1 cellular context compared by ENCODE assay signal in the genomic region with DNA sequence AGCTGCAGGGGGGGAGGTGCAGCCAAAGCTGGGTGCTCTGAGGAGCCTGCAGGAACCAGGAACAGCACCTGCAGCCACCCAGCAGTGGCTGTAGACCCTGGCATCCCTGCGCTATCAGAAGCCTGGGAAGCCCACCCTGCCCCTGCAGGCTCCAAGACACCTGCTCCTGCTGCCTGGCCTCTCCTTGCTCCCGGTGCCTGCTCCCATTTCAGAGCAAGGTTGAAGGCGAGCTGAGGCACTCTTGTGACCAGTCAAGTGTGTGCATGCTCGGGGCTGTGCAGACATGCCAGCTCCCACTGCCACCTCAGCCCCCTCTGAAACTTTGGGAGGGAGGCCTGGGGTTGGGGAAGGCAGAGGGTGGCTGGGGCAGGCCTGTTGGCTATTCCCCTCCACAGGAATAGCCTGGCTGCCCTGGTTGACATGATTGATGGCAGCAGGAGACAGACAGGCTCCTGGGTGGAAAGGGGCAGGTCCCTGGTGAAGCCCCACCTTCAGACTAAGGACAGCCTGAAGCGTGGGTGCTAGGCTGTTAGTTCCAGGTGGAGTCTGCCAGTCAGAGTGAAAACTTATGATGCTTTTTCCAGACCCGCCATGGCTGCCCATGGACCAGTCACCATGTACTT.
A peak's percentile ranks its signal among the peaks of the same experiment; 100 is the strongest.
TF ChIP-seq lines count a peak whose summit lies in the region.

No MANE protein-coding gene starts in this region.

TF ChIP-seq in K562, 482 proteins besides CTCF, POLR2A, EP300 and RAD21 (continued from another document):
- TF ChIP-seq, protein P1, sequence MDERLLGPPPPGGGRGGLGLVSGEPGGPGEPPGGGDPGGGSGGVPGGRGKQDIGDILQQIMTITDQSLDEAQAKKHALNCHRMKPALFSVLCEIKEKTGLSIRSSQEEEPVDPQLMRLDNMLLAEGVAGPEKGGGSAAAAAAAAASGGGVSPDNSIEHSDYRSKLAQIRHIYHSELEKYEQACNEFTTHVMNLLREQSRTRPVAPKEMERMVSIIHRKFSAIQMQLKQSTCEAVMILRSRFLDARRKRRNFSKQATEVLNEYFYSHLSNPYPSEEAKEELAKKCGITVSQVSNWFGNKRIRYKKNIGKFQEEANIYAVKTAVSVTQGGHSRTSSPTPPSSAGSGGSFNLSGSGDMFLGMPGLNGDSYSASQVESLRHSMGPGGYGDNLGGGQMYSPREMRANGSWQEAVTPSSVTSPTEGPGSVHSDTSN (CRISPR knock-in tag; IDR thresholded peaks at IDR 0.05; ENCODE audit: low read depth): no peak
- TF ChIP-seq, protein P1 (tag; conservative IDR thresholded peaks at IDR 0.05; ENCODE audit: low read depth): 0 out of 2 replicates have a peak, but pooled peaks have one; percentile 37
- TF ChIP-seq, protein P2, sequence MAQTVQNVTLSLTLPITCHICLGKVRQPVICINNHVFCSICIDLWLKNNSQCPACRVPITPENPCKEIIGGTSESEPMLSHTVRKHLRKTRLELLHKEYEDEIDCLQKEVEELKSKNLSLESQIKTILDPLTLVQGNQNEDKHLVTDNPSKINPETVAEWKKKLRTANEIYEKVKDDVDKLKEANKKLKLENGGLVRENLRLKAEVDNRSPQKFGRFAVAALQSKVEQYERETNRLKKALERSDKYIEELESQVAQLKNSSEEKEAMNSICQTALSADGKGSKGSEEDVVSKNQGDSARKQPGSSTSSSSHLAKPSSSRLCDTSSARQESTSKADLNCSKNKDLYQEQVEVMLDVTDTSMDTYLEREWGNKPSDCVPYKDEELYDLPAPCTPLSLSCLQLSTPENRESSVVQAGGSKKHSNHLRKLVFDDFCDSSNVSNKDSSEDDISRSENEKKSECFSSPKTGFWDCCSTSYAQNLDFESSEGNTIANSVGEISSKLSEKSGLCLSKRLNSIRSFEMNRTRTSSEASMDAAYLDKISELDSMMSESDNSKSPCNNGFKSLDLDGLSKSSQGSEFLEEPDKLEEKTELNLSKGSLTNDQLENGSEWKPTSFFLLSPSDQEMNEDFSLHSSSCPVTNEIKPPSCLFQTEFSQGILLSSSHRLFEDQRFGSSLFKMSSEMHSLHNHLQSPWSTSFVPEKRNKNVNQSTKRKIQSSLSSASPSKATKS (CRISPR knock-in tag; IDR thresholded peaks at IDR 0.05): no peak
- TF ChIP-seq ESRRB (CRISPR knock-in tag; IDR thresholded peaks at IDR 0.05; ENCODE audit: borderline replicate concordance) (no peak), MAFG (tag; conservative IDR thresholded peaks at IDR 0.05) (no peak), FOSL1 (tag; conservative IDR thresholded peaks at IDR 0.05) (no peak), YY1 (IDR thresholded peaks at IDR 0.05; ENCODE audit: borderline replicate concordance in 1 of 3, control insufficient read depth in 1 of 3, extremely low read depth in 1 of 3, insufficient read depth in 3 of 3, insufficient read length in 1 of 3, insufficient replicate concordance in 2 of 3, low read depth in 1 of 3, low read length in 2 of 3) (no peak), PHF8 (IDR thresholded peaks at IDR 0.05; ENCODE audit: borderline replicate concordance, low read length) (no peak), MEIS2 (IDR thresholded peaks at IDR 0.05; ENCODE audit: partially characterized antibody) (peak; percentile 63), HDAC8 (tag; IDR thresholded peaks at IDR 0.05) (no peak)
- TF ChIP-seq, protein P3, sequence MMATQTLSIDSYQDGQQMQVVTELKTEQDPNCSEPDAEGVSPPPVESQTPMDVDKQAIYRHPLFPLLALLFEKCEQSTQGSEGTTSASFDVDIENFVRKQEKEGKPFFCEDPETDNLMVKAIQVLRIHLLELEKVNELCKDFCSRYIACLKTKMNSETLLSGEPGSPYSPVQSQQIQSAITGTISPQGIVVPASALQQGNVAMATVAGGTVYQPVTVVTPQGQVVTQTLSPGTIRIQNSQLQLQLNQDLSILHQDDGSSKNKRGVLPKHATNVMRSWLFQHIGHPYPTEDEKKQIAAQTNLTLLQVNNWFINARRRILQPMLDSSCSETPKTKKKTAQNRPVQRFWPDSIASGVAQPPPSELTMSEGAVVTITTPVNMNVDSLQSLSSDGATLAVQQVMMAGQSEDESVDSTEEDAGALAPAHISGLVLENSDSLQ (IDR thresholded peaks at IDR 0.05): peak; percentile 66
